Comparison of ENCODE assay signal across 9 cellular contexts in genomic region chr15:98952381-98952803, GRCh38. TPM values are rescaled to one million over a fixed set of nuclear protein-coding genes. Genes with fewer than 3 reads are reported as not detected.
DNase-seq lines count a peak whose midpoint lies in the region; ATAC-seq and TF ChIP-seq lines count a peak whose summit lies in the region.
"Had no signal": no experiment of that assay in that cellular context is flagged by ENCODE, and none has a peak within 500 bp of the region (broad histone marks: within the 10 kb centered on the region; RNA-seq: fewer than 3 reads in every experiment).

No MANE protein-coding gene starts in this region.

- H3K27me3 Mint-ChIP-seq in activated T-cell treated with anti-CD3 and anti-CD28 coated beads, Interleukin-2, amount 50 U/mL, for 4 hours (ENCODE audit: low read depth): no peaks in the 10 kb centered on the region
- H3K27me3 Mint-ChIP-seq in activated T-helper 2 cell treated with anti-CD3 and anti-CD28 coated beads, Interferon-gamma antibody, Interleukin-2, Interleukin-4, amounts not matched to agents 10 μg/mL and 5 μg/mL and 100 μg/mL, durations not matched to agents 14 hours and 24 hours and 36 hours (ENCODE audit: low read depth): no peaks in the 10 kb centered on the region
- H3K27me3 Mint-ChIP-seq in stimulated activated naive CD8-positive, alpha-beta T cell treated with anti-CD3 and anti-CD28 coated beads, Interleukin-15, Interleukin-2, amounts not matched to agents 100 ng/mL and 50 ng/mL, for 24 hours: no peaks in the 10 kb centered on the region
- H3K27me3 Mint-ChIP-seq in mesothelial cell of epicardium (ENCODE audit: low read depth): no peaks in the 10 kb centered on the region
- H3K27me3 Mint-ChIP-seq: B cell had no signal

- in situ Hi-C loops in brain microvascular endothelial cell (cut with HindIII; ENCODE audit: low pct_ligation_motif_present, low sequenced_read_pairs): no loop called here

- peaks cover 26% of the 10 kb centered on the region for H3K36me3 ChIP-seq in brain microvascular endothelial cell (replicated peaks)

- peak overlapping the region; percentile 38 for H3K4me3 Mint-ChIP-seq in activated T-cell treated with anti-CD3 and anti-CD28 coated beads, Interleukin-2, amount 50 U/mL, for 4 hours
- peak overlapping the region; percentile 10 for H3K4me3 Mint-ChIP-seq in activated T-helper 2 cell treated with anti-CD3 and anti-CD28 coated beads, Interferon-gamma antibody, Interleukin-2, Interleukin-4, amounts not matched to agents 10 μg/mL and 5 μg/mL and 100 μg/mL, durations not matched to agents 14 hours and 24 hours and 36 hours (ENCODE audit: low read depth)
- H3K4me3 Mint-ChIP-seq in stimulated activated naive CD8-positive, alpha-beta T cell treated with anti-CD3 and anti-CD28 coated beads, Interleukin-15, Interleukin-2, amounts not matched to agents 100 ng/mL and 50 ng/mL, for 24 hours: no peak overlapping the region
- H3K4me3 Mint-ChIP-seq in mesothelial cell of epicardium: no peak overlapping the region
- H3K4me3 Mint-ChIP-seq: B cell had no signal

- intact Hi-C loops in activated T-helper 2 cell treated with anti-CD3 and anti-CD28 coated beads, Interferon-gamma antibody, Interleukin-2, Interleukin-4, amounts not matched to agents 10 μg/mL and 5 μg/mL and 100 μg/mL, durations not matched to agents 14 hours and 24 hours and 36 hours (cut with micrococcal nuclease): loop anchor here (2.0 kb wide), 1 partner anchor 16 kb away; no protein-coding TSS in a partner anchor

- no peak overlapping the region for H3K27ac ChIP-seq in brain microvascular endothelial cell

- ATAC-seq in activated T-cell treated with anti-CD3 and anti-CD28 coated beads, Interleukin-2, amount 50 U/mL, for 4 hours: peak; percentile 70 to 71
- ATAC-seq in HG02981 (IDR thresholded peaks at IDR 0.05; ENCODE audit: unreplicated experiment): peak; percentile 93

- H3K4me1 Mint-ChIP-seq in activated T-cell treated with anti-CD3 and anti-CD28 coated beads, Interleukin-2, amount 50 U/mL, for 4 hours (ENCODE audit: low read depth): peaks cover 10% of the 10 kb centered on the region
- H3K4me1 Mint-ChIP-seq in activated T-helper 2 cell treated with anti-CD3 and anti-CD28 coated beads, Interferon-gamma antibody, Interleukin-2, Interleukin-4, amounts not matched to agents 10 μg/mL and 5 μg/mL and 100 μg/mL, durations not matched to agents 14 hours and 24 hours and 36 hours (ENCODE audit: low read depth): peaks cover 19% of the 10 kb centered on the region
- H3K4me1 Mint-ChIP-seq in stimulated activated naive CD8-positive, alpha-beta T cell treated with anti-CD3 and anti-CD28 coated beads, Interleukin-15, Interleukin-2, amounts not matched to agents 100 ng/mL and 50 ng/mL, for 24 hours (ENCODE audit: low read depth): peaks cover 17% of the 10 kb centered on the region
- no peaks in the 10 kb centered on the region for H3K4me1 Mint-ChIP-seq in mesothelial cell of epicardium
- H3K4me1 Mint-ChIP-seq: B cell had no signal

- H3K9me3 Mint-ChIP-seq in activated T-cell treated with anti-CD3 and anti-CD28 coated beads, Interleukin-2, amount 50 U/mL, for 4 hours: no peaks in the 10 kb centered on the region
- H3K9me3 Mint-ChIP-seq in activated T-helper 2 cell treated with anti-CD3 and anti-CD28 coated beads, Interferon-gamma antibody, Interleukin-2, Interleukin-4, amounts not matched to agents 10 μg/mL and 5 μg/mL and 100 μg/mL, durations not matched to agents 14 hours and 24 hours and 36 hours: no peaks in the 10 kb centered on the region
- no peaks in the 10 kb centered on the region for H3K9me3 Mint-ChIP-seq in stimulated activated naive CD8-positive, alpha-beta T cell treated with anti-CD3 and anti-CD28 coated beads, Interleukin-15, Interleukin-2, amounts not matched to agents 100 ng/mL and 50 ng/mL, for 24 hours
- no peaks in the 10 kb centered on the region for H3K9me3 Mint-ChIP-seq in mesothelial cell of epicardium

- no peaks in the 10 kb centered on the region for H3K27me3 ChIP-seq in brain microvascular endothelial cell (replicated peaks)

- peak overlapping the region; percentile 69 for H3K27ac Mint-ChIP-seq in activated T-helper 2 cell treated with anti-CD3 and anti-CD28 coated beads, Interferon-gamma antibody, Interleukin-2, Interleukin-4, amounts not matched to agents 10 μg/mL and 5 μg/mL and 100 μg/mL, durations not matched to agents 14 hours and 24 hours and 36 hours
- H3K27ac Mint-ChIP-seq in stimulated activated naive CD8-positive, alpha-beta T cell treated with anti-CD3 and anti-CD28 coated beads, Interleukin-15, Interleukin-2, amounts not matched to agents 100 ng/mL and 50 ng/mL, for 24 hours: peak overlapping the region; percentile 65
- no peak overlapping the region for H3K27ac Mint-ChIP-seq in mesothelial cell of epicardium
- H3K27ac Mint-ChIP-seq: B cell had no signal

- peaks cover 4% of the 10 kb centered on the region for H3K36me3 Mint-ChIP-seq in activated T-cell treated with anti-CD3 and anti-CD28 coated beads, Interleukin-2, amount 50 U/mL, for 4 hours (ENCODE audit: insufficient read depth)
- peaks cover 23% of the 10 kb centered on the region for H3K36me3 Mint-ChIP-seq in activated T-helper 2 cell treated with anti-CD3 and anti-CD28 coated beads, Interferon-gamma antibody, Interleukin-2, Interleukin-4, amounts not matched to agents 10 μg/mL and 5 μg/mL and 100 μg/mL, durations not matched to agents 14 hours and 24 hours and 36 hours (ENCODE audit: low read depth)
- H3K36me3 Mint-ChIP-seq in stimulated activated naive CD8-positive, alpha-beta T cell treated with anti-CD3 and anti-CD28 coated beads, Interleukin-15, Interleukin-2, amounts not matched to agents 100 ng/mL and 50 ng/mL, for 24 hours (ENCODE audit: low read depth): peaks cover 12% of the 10 kb centered on the region
- H3K36me3 Mint-ChIP-seq in mesothelial cell of epicardium: peaks cover 24% of the 10 kb centered on the region

- no peak overlapping the region for H3K4me3 ChIP-seq in brain microvascular endothelial cell (ENCODE audit: low read depth, low read length)

- DNase-seq in activated T-cell treated with anti-CD3 and anti-CD28 coated beads, Interleukin-2, amount 50 U/mL, for 4 hours: no peak
- DNase-seq in activated T-cell treated with anti-CD3 and anti-CD28 coated beads, Interleukin-2, amount 50 U/mL, for 1 hour: no peak
- DNase-seq in activated T-helper 2 cell treated with anti-CD3 and anti-CD28 coated beads, Interferon-gamma antibody, Interleukin-2, Interleukin-4, amounts not matched to agents 10 μg/mL and 5 μg/mL and 100 μg/mL, durations not matched to agents 14 hours and 24 hours and 36 hours (ENCODE audit: low spot score): no peak
- DNase-seq in anterior cingulate cortex (lab: John Stamatoyannopoulos, UW): no peak
- DNase-seq in brain microvascular endothelial cell: no peak
- DNase-seq in mesothelial cell of epicardium (ENCODE audit: low spot score in 2 of 2, unreplicated experiment in 2 of 2): no peak

- no peak for TF ChIP-seq CTCF in brain microvascular endothelial cell (IDR thresholded peaks at IDR 0.05; ENCODE audit: low read depth, low read length, missing control alignments)
- TF ChIP-seq CTCF in mesothelial cell of epicardium (IDR thresholded peaks at IDR 0.05; ENCODE audit: unreplicated experiment): no peak

RNA-seq across cellular contexts. Expression of gene PGPEP1L, which starts 55.2 kb away (rescaled TPM):
- not detected for total RNA-seq in activated T-cell treated with anti-CD3 and anti-CD28 coated beads, Interleukin-2, amount 50 U/mL, for 4 hours
- total RNA-seq in activated T-helper 2 cell treated with anti-CD3 and anti-CD28 coated beads, Interferon-gamma antibody, Interleukin-2, Interleukin-4, amounts not matched to agents 10 μg/mL and 5 μg/mL and 100 μg/mL, durations not matched to agents 14 hours and 24 hours and 36 hours: not detected in 2 replicates
- total RNA-seq in mesothelial cell of epicardium: not detected in 3 replicates
- total RNA-seq: B cell had no signal

Comparison
In these comparisons a context has a peak if more than half of its experiments do, and no peak if none do; other contexts are left out.
1. H3K4me3 Mint-ChIP-seq: peak in activated T-cell treated with anti-CD3 and anti-CD28 coated beads, Interleukin-2, amount 50 U/mL, for 4 hours (single experiment) and activated T-helper 2 cell treated with anti-CD3 and anti-CD28 coated beads, Interferon-gamma antibody, Interleukin-2, Interleukin-4, amounts not matched to agents 10 μg/mL and 5 μg/mL and 100 μg/mL, durations not matched to agents 14 hours and 24 hours and 36 hours (single experiment); none in stimulated activated naive CD8-positive, alpha-beta T cell treated with anti-CD3 and anti-CD28 coated beads, Interleukin-15, Interleukin-2, amounts not matched to agents 100 ng/mL and 50 ng/mL, for 24 hours (single experiment) and mesothelial cell of epicardium (single experiment).